8 cellular contexts compared by ENCODE assay signal in the genomic region with DNA sequence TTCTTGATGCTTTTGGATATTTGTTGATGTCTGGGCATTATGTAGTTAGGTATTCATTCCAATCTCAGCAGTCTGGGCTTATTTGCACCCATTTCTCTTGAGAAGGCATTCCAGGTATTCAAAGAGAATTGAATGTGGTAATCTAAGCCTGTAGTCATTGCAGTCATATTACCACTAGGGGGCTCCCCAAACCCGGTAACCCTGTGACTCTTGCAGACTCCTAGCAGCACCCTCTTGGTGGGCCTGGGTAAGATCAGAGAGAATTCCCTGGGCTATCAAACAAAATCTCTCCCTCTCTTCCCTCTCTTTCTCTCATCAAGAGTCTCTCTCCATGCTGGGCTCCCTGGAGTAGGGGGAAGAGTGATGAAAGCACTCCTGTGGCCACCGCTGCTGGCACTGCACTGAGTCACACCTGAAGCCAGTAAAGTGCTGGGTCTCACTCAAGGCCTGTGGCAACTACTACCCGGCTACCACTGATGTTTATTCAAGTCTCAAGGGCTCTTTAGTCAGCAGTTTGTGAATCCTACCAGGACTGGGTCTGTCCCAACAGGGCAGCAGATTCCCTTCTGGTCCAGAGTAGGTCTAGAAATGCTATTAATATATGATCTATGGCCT.
DNase-seq lines count a peak whose midpoint lies in the region; ATAC-seq lines count a peak whose summit lies in the region.

No MANE protein-coding gene starts in this region.

- no peaks in the 10 kb centered on the region for H3K9me3 Mint-ChIP-seq in activated CD8-positive, alpha-beta T cell treated with anti-CD3 and anti-CD28 coated beads, Interleukin-2, amount 10 ng/mL, durations not matched to agents 7 days and 5 days (ENCODE audit: insufficient read depth)
- no peaks in the 10 kb centered on the region for H3K9me3 Mint-ChIP-seq in stimulated activated effector memory CD8-positive, alpha-beta T cell treated with anti-CD3 and anti-CD28 coated beads, Interleukin-12 subunit alpha, Interleukin-12 subunit beta, amount 100 ng/mL, for 72 hours

- H3K79me2 ChIP-seq in GM23248 (ENCODE audit: insufficient read depth), result no peaks in the 10 kb centered on the region

- H3K4me1 ChIP-seq in GM23248 (ENCODE audit: insufficient read depth), result no peaks in the 10 kb centered on the region
- H3K4me1 ChIP-seq in iPS DF 6.9 (ENCODE audit: control insufficient read depth, insufficient read depth, low read length), result 0 out of 2 replicates have a peak, but pooled peaks cover 1% of the 10 kb centered on the region

- H3K36me3 Mint-ChIP-seq in activated CD8-positive, alpha-beta T cell treated with anti-CD3 and anti-CD28 coated beads, Interleukin-2, amount 10 ng/mL, durations not matched to agents 7 days and 5 days (ENCODE audit: low read depth), result no peaks in the 10 kb centered on the region
- H3K36me3 Mint-ChIP-seq in stimulated activated effector memory CD8-positive, alpha-beta T cell treated with anti-CD3 and anti-CD28 coated beads, Interleukin-12 subunit alpha, Interleukin-12 subunit beta, amount 100 ng/mL, for 72 hours, result no peaks in the 10 kb centered on the region

- POLR2A ChIA-PET in activated CD8-positive, alpha-beta T cell treated with anti-CD3 and anti-CD28 coated beads, Interleukin-2, amount 10 ng/mL, durations not matched to agents 7 days and 5 days (lab: Charles Lee), result no interaction called here

- H3K4me3 ChIP-seq in GM23248, result no peak overlapping the region
- no peak overlapping the region for H3K4me3 ChIP-seq in iPS DF 6.9 (ENCODE audit: low read length)

- no peaks in the 10 kb centered on the region for H3K9me2 ChIP-seq in GM23248 (ENCODE audit: insufficient read depth)

- H3K9me3 ChIP-seq in GM23248 (ENCODE audit: low read depth) (no peaks in the 10 kb centered on the region), iPS DF 6.9 (ENCODE audit: control insufficient read depth, insufficient read depth, low read length) (no peaks in the 10 kb centered on the region)

- no peak overlapping the region for H3K4me2 ChIP-seq in GM23248 (ENCODE audit: unreplicated experiment)

- no peaks in the 10 kb centered on the region for H3F3A ChIP-seq in GM23248 (ENCODE audit: insufficient read depth)

- 0 to 52% methylated on average over 1 to 3 of the region's 3 CpGs for WGBS in GM23248 (ENCODE audit: low coverage in 1 of 2, low lambda C conversion rate in 2 of 2, missing lambda C conversion rate in 2 of 2), 2 experiments
- WGBS in iPS DF 6.9 (ENCODE audit: insufficient coverage, insufficient read length), result no CpG with 5 or more reads among the region's 3 CpGs

- H3K4me1 Mint-ChIP-seq in activated CD8-positive, alpha-beta T cell treated with anti-CD3 and anti-CD28 coated beads, Interleukin-2, amount 10 ng/mL, durations not matched to agents 7 days and 5 days (ENCODE audit: low read depth), result no peaks in the 10 kb centered on the region
- no peaks in the 10 kb centered on the region for H3K4me1 Mint-ChIP-seq in stimulated activated effector memory CD8-positive, alpha-beta T cell treated with anti-CD3 and anti-CD28 coated beads, Interleukin-12 subunit alpha, Interleukin-12 subunit beta, amount 100 ng/mL, for 72 hours

- in situ Hi-C loops in GM23248 (cut with MboI), result no loop called here

- H3K27me3 Mint-ChIP-seq in activated CD8-positive, alpha-beta T cell treated with anti-CD3 and anti-CD28 coated beads, Interleukin-2, amount 10 ng/mL, durations not matched to agents 7 days and 5 days (ENCODE audit: low read depth), result peaks cover 4% of the 10 kb centered on the region

- ATAC-seq in activated CD8-positive, alpha-beta T cell treated with anti-CD3 and anti-CD28 coated beads, Interleukin-2, amount 10 ng/mL, durations not matched to agents 7 days and 5 days, result peak; percentile 30
- ATAC-seq in stimulated activated effector memory CD8-positive, alpha-beta T cell treated with anti-CD3 and anti-CD28 coated beads, Interleukin-12 subunit alpha, Interleukin-12 subunit beta, amount 100 ng/mL, for 72 hours, result peak; percentile 54

- peak; percentile 48 for DNase-seq in activated CD8-positive, alpha-beta memory T cell treated with anti-CD3 and anti-CD28 coated beads, Interleukin-2, amount 50 U/mL, for 48 hours
- DNase-seq in activated CD8-positive, alpha-beta memory T cell treated with anti-CD3 and anti-CD28 coated beads for 24 hours, result no peak
- DNase-seq in GM23248, result peak; percentile 37
- peak; percentile 10 for DNase-seq in NCI-H1694 (lab: John Stamatoyannopoulos, UW)
- peak; percentile 50 for DNase-seq in activated CD8-positive, alpha-beta T cell treated with anti-CD3 and anti-CD28 coated beads, Interleukin-2, amount 10 ng/mL, durations not matched to agents 7 days and 5 days
- DNase-seq in iPS DF 6.9 (ENCODE audit: low read depth, low spot score), result peak; percentile 29
- DNase-seq in stimulated activated effector memory CD8-positive, alpha-beta T cell treated with anti-CD3 and anti-CD28 coated beads, Interleukin-12 subunit alpha, Interleukin-12 subunit beta, amount 100 ng/mL, for 72 hours (ENCODE audit: low spot score in 2 of 2), result peak; percentile 2 to 50
- no peak for DNase-seq in epidermal melanocyte (ENCODE audit: insufficient read length, low spot score)

- H3K27me3 ChIP-seq in GM23248 (replicated peaks; ENCODE audit: insufficient read depth) (no peaks in the 10 kb centered on the region), iPS DF 6.9 (ENCODE audit: control insufficient read depth, insufficient read depth, low read length) (no peaks in the 10 kb centered on the region)

- H4K20me1 ChIP-seq in GM23248 (ENCODE audit: insufficient read depth), result no peaks in the 10 kb centered on the region

- H3K27ac Mint-ChIP-seq in activated CD8-positive, alpha-beta T cell treated with anti-CD3 and anti-CD28 coated beads, Interleukin-2, amount 10 ng/mL, durations not matched to agents 7 days and 5 days, result no peak overlapping the region
- H3K27ac Mint-ChIP-seq in stimulated activated effector memory CD8-positive, alpha-beta T cell treated with anti-CD3 and anti-CD28 coated beads, Interleukin-12 subunit alpha, Interleukin-12 subunit beta, amount 100 ng/mL, for 72 hours, result no peak overlapping the region

- no peak overlapping the region for H3K9ac ChIP-seq in GM23248

- H3K4me3 Mint-ChIP-seq in activated CD8-positive, alpha-beta T cell treated with anti-CD3 and anti-CD28 coated beads, Interleukin-2, amount 10 ng/mL, durations not matched to agents 7 days and 5 days, result no peak overlapping the region
- no peak overlapping the region for H3K4me3 Mint-ChIP-seq in stimulated activated effector memory CD8-positive, alpha-beta T cell treated with anti-CD3 and anti-CD28 coated beads, Interleukin-12 subunit alpha, Interleukin-12 subunit beta, amount 100 ng/mL, for 72 hours

- CTCF ChIA-PET in activated CD8-positive, alpha-beta T cell treated with anti-CD3 and anti-CD28 coated beads, Interleukin-2, amount 10 ng/mL, durations not matched to agents 7 days and 5 days (lab: Charles Lee), result interaction anchor here (1.0 to 1.4 kb wide), 2 partner anchors 312 to 316 kb away, joined by 3 to 5 read pairs; no protein-coding TSS in a partner anchor

- H3K27ac ChIP-seq in GM23248 (no peak overlapping the region), iPS DF 6.9 (ENCODE audit: low read length) (no peak overlapping the region)

- no peaks in the 10 kb centered on the region for H3K36me3 ChIP-seq in GM23248 (ENCODE audit: low read depth)
- H3K36me3 ChIP-seq in iPS DF 6.9 (ENCODE audit: control insufficient read depth, insufficient read depth, low read length), result no peaks in the 10 kb centered on the region

- H2AFZ ChIP-seq in GM23248, result no peak overlapping the region

Comparison
In these comparisons a context has a peak if more than half of its experiments do, and no peak if none do; other contexts are left out.
1. DNase-seq: peak in activated CD8-positive, alpha-beta memory T cell treated with anti-CD3 and anti-CD28 coated beads, Interleukin-2, amount 50 U/mL, for 48 hours (single experiment), GM23248 (single experiment), NCI-H1694 (single experiment), activated CD8-positive, alpha-beta T cell treated with anti-CD3 and anti-CD28 coated beads, Interleukin-2, amount 10 ng/mL, durations not matched to agents 7 days and 5 days (single experiment), iPS DF 6.9 (single experiment) and stimulated activated effector memory CD8-positive, alpha-beta T cell treated with anti-CD3 and anti-CD28 coated beads, Interleukin-12 subunit alpha, Interleukin-12 subunit beta, amount 100 ng/mL, for 72 hours (2 of 2); none in activated CD8-positive, alpha-beta memory T cell treated with anti-CD3 and anti-CD28 coated beads for 24 hours (single experiment) and epidermal melanocyte (single experiment).